Comparison of ENCODE assay signal across 27 cellular contexts in the genomic region with DNA sequence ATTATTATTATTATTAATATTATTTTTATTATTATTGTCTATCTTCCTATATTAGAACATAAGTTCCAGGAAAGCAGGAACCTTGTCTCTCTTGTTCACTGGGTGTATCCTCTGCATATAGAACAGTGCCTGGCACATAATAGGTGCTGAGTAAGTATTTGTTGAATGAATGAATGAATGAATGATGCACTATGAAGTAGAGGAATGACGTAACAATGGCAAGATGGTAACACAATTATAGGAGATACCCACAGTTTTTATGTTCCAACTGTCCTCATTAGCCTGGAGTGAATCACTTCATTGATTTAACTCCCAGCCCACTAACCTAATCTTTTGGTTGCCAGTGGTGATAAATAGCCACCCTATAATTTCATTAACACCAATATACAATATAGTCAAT. TPM values are rescaled to one million over a fixed set of nuclear protein-coding genes. Genes with fewer than 3 reads are reported as not detected.
"Had no signal": no experiment of that assay in that cellular context is flagged by ENCODE, and none has a peak within 500 bp of the region (broad histone marks: within the 10 kb centered on the region; RNA-seq: fewer than 3 reads in every experiment).

No MANE protein-coding gene starts in this region.

- H3K4me2 ChIP-seq: KMS-11 had no signal

- H3K27ac ChIP-seq: brain microvascular endothelial cell, cardiac muscle cell, KMS-11, Peyer's patch, RWPE1, SJSA1 had no signal

- DNase-seq: activated B cell treated with CpG ODN at 0.5 μM for 24 hours; activated CD4-positive, alpha-beta memory T cell treated with anti-CD3 and anti-CD28 coated beads for 36 hours; activated CD4-positive, alpha-beta T cell treated with anti-CD3 and anti-CD28 coated beads for 1 hour; activated CD4-positive, alpha-beta T cell treated with anti-CD3 and anti-CD28 coated beads, Interleukin-2, amount 10 ng/mL, durations not matched to agents 24 days and 14 days; activated CD8-positive, alpha-beta memory T cell treated with anti-CD3 and anti-CD28 coated beads for 24 hours; activated effector memory CD4-positive, alpha-beta T cell treated with Interleukin-2 at 50 U/mL for 16 hours; activated naive CD4-positive, alpha-beta T cell; amygdala; brain microvascular endothelial cell; cerebellar nuclear complex; MG63; NCI-H1105 treated with DMSO at 0.1 percent for 48 hours; NCI-H1436 treated with DMSO at 0.1 percent for 48 hours; NCI-H187; NCI-H2081; NCI-H510A treated with DMSO at 0.1 percent for 48 hours; NCI-H69; Peyer's patch; Right ventricle myocardium superior had no signal

- H3K4me3 Mint-ChIP-seq: activated B cell treated with CpG ODN at 0.5 μM for 24 hours; activated CD4-positive, alpha-beta memory T cell treated with anti-CD3 and anti-CD28 coated beads for 36 hours had no signal

- FAIRE-seq: colon had no signal

- H3K27ac Mint-ChIP-seq: activated B cell treated with CpG ODN at 0.5 μM for 24 hours; activated CD4-positive, alpha-beta memory T cell treated with anti-CD3 and anti-CD28 coated beads for 36 hours; activated CD4-positive, alpha-beta T cell treated with anti-CD3 and anti-CD28 coated beads, Interleukin-2, amount 10 ng/mL, durations not matched to agents 24 days and 14 days; activated naive CD4-positive, alpha-beta T cell treated with anti-CD3 and anti-CD28 coated beads, Interleukin-2, amount 50 U/mL, for 24 hours; activated T-helper 1 cell treated with anti-CD3 and anti-CD28 coated beads, Interleukin-12 subunit alpha, Interleukin-12 subunit beta, Interleukin-2, Interleukin-4 antibody, amounts not matched to agents 30 ng/mL and 10 ng/mL and 1 ng/mL, durations not matched to agents 14 hours and 24 hours and 36 hours; T-helper 1 cell treated with Interleukin-12 subunit alpha and Interleukin-12 subunit beta and Interleukin-4 antibody, amounts not matched to agents 30 μg/mL and 1 μg/mL, for 36 hours had no signal

- H3K27me3 Mint-ChIP-seq: activated B cell treated with CpG ODN at 0.5 μM for 24 hours; activated CD4-positive, alpha-beta memory T cell treated with anti-CD3 and anti-CD28 coated beads for 36 hours; activated CD4-positive, alpha-beta T cell treated with anti-CD3 and anti-CD28 coated beads, Interleukin-2, amount 10 ng/mL, durations not matched to agents 24 days and 14 days; activated naive CD4-positive, alpha-beta T cell treated with anti-CD3 and anti-CD28 coated beads, Interleukin-2, amount 50 U/mL, for 24 hours had no signal

- H3K9me3 ChIP-seq: MG63, Peyer's patch, SJSA1 had no signal

- H3K4me3 ChIP-seq: cardiac muscle cell, MG63, Peyer's patch, SJSA1 had no signal

- H3K4me1 ChIP-seq: SJSA1 had no signal

- H3K27me3 ChIP-seq: brain microvascular endothelial cell, cardiac muscle cell, MG63, Peyer's patch, SJSA1 had no signal

- H3K9ac ChIP-seq: KMS-11 had no signal

- H3K9me3 Mint-ChIP-seq: activated CD4-positive, alpha-beta memory T cell treated with anti-CD3 and anti-CD28 coated beads for 36 hours; activated naive CD4-positive, alpha-beta T cell treated with anti-CD3 and anti-CD28 coated beads, Interleukin-2, amount 50 U/mL, for 24 hours had no signal

RNA-seq across cellular contexts. Expression of a gene that starts 49.5 kb away (rescaled TPM):
- total RNA-seq: activated B cell treated with CpG ODN at 0.5 μM for 24 hours; activated CD4-positive, alpha-beta memory T cell treated with anti-CD3 and anti-CD28 coated beads for 36 hours; activated CD4-positive, alpha-beta T cell treated with anti-CD3 and anti-CD28 coated beads, Interleukin-2, amount 10 ng/mL, durations not matched to agents 24 days and 14 days; activated T-helper 1 cell treated with anti-CD3 and anti-CD28 coated beads, Interleukin-12 subunit alpha, Interleukin-12 subunit beta, Interleukin-2, Interleukin-4 antibody, amounts not matched to agents 30 ng/mL and 10 ng/mL and 1 ng/mL, durations not matched to agents 14 hours and 24 hours and 36 hours; cardiac muscle cell; Peyer's patch; Right ventricle myocardium superior; SJSA1 had no signal
- polyA plus RNA-seq: cardiac muscle cell had no signal
